Comparison of ENCODE assay signal across 20 cellular contexts in the genomic region with DNA sequence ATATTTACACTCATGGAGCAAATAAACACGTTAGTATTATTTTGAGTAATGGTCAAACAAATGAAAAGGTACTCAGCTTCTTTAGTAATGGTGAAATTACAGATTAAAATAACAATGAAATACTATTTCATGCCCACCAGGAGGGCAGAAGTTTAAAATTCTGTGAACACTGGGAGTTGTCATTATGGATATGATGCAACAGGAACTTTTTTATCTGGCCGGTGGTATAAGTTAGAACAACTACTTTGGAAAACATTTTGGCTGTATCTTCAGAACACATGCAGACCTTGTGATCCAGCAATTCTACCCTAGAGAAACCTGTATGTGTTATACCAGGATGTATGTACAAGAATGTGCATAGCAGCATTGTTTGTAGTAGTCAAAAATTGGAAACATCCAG.
"Had no signal": no experiment of that assay in that cellular context is flagged by ENCODE, and none has a peak within 500 bp of the region (broad histone marks: within the 10 kb centered on the region; RNA-seq: fewer than 3 reads in every experiment).

No MANE protein-coding gene starts in this region.

- DNase-seq: activated CD4-positive, alpha-beta T cell treated with anti-CD3 and anti-CD28 coated beads, Interleukin-2, amount 50 U/mL, for 48 hours; activated CD8-positive, alpha-beta memory T cell treated with anti-CD3 and anti-CD28 coated beads, Interleukin-2, amount 10 ng/mL, durations not matched to agents 7 days and 5 days; adrenal gland; central memory CD4-positive, alpha-beta T cell; effector memory CD4-positive, alpha-beta T cell; foreskin fibroblast; heart right ventricle; immature natural killer cell; left lung; midbrain; natural killer cell; small intestine; stimulated activated naive B cell treated with anti-CD40 and anti-IgM and Interleukin-4, amounts not matched to agents 10 μg/mL and 1 μg/mL and 100 μg/mL, for 72 hours; T-helper 9 cell; transverse colon had no signal

- H3K9me3 Mint-ChIP-seq: activated naive CD4-positive, alpha-beta T cell treated with anti-CD3 and anti-CD28 coated beads, Interleukin-2, amount 50 U/mL, for 72 hours; activated T-helper 17 cell treated with anti-CD3 and anti-CD28 coated beads, Interleukin-2, amount 50 U/mL, for 72 hours; immature natural killer cell; natural killer cell; stimulated activated naive B cell treated with anti-CD40 and anti-IgM and Interleukin-4, amounts not matched to agents 10 μg/mL and 1 μg/mL and 100 μg/mL, for 72 hours had no signal

- ATAC-seq: activated CD8-positive, alpha-beta memory T cell treated with anti-CD3 and anti-CD28 coated beads, Interleukin-2, amount 10 ng/mL, durations not matched to agents 7 days and 5 days; activated naive CD4-positive, alpha-beta T cell treated with anti-CD3 and anti-CD28 coated beads, Interleukin-2, amount 50 U/mL, for 72 hours; activated T-helper 17 cell treated with anti-CD3 and anti-CD28 coated beads, Interleukin-2, amount 50 U/mL, for 72 hours; heart right ventricle; left lung; natural killer cell; sciatic nerve; stimulated activated naive B cell treated with anti-CD40 and anti-IgM and Interleukin-4, amounts not matched to agents 10 μg/mL and 1 μg/mL and 100 μg/mL, for 72 hours had no signal

- H3K4me1 ChIP-seq: adrenal gland, ascending aorta, heart right ventricle, left lung, transverse colon had no signal

- H3K9me3 ChIP-seq: adrenal gland, ascending aorta, heart right ventricle, left lung, transverse colon had no signal

- H3K27ac Mint-ChIP-seq: activated CD8-positive, alpha-beta memory T cell treated with anti-CD3 and anti-CD28 coated beads, Interleukin-2, amount 10 ng/mL, durations not matched to agents 7 days and 5 days; activated T-helper 17 cell treated with anti-CD3 and anti-CD28 coated beads, Interleukin-2, amount 50 U/mL, for 72 hours; natural killer cell; stimulated activated naive B cell treated with anti-CD40 and anti-IgM and Interleukin-4, amounts not matched to agents 10 μg/mL and 1 μg/mL and 100 μg/mL, for 72 hours had no signal

- H3K4me1 Mint-ChIP-seq: immature natural killer cell had no signal

- H3K27me3 Mint-ChIP-seq: activated CD8-positive, alpha-beta memory T cell treated with anti-CD3 and anti-CD28 coated beads, Interleukin-2, amount 10 ng/mL, durations not matched to agents 7 days and 5 days; activated T-helper 17 cell treated with anti-CD3 and anti-CD28 coated beads, Interleukin-2, amount 50 U/mL, for 72 hours; stimulated activated naive B cell treated with anti-CD40 and anti-IgM and Interleukin-4, amounts not matched to agents 10 μg/mL and 1 μg/mL and 100 μg/mL, for 72 hours had no signal

- H3K27me3 ChIP-seq: adrenal gland, ascending aorta, heart right ventricle, left lung, transverse colon had no signal

- H3K4me3 ChIP-seq: adrenal gland, ascending aorta, heart right ventricle, left lung, lung, transverse colon had no signal

- H3K4me3 Mint-ChIP-seq: activated CD8-positive, alpha-beta memory T cell treated with anti-CD3 and anti-CD28 coated beads, Interleukin-2, amount 10 ng/mL, durations not matched to agents 7 days and 5 days; activated T-helper 17 cell treated with anti-CD3 and anti-CD28 coated beads, Interleukin-2, amount 50 U/mL, for 72 hours; immature natural killer cell; natural killer cell; stimulated activated naive B cell treated with anti-CD40 and anti-IgM and Interleukin-4, amounts not matched to agents 10 μg/mL and 1 μg/mL and 100 μg/mL, for 72 hours had no signal
